In the genomic region with DNA sequence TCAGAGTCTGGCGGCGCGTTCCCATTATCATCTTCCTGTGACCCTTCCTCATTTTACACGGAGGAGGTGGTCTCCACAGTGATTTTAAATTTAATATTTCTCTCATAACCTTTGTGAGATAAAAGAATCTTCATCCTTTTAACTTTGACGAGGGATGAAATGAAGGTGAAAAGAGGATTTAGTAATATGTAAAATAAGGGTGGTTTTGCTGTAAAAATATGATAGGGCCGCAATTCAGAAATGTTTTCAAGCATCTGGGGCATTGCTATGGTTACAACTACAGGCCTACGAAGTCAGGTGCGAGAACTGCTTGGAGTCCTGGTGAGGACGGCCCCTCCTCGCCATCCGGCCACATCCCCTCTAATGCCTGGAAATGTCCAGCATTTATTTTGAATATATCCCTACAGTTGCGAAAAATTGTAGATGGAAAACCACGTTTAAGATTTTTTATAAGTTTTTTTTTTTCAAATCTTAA, we compare ENCODE assay signal across 8 cellular contexts. TPM values are rescaled to one million over a fixed set of nuclear protein-coding genes. Genes with fewer than 3 reads are reported as not detected.
DNase-seq lines count a peak whose midpoint lies in the region; ATAC-seq and TF ChIP-seq lines count a peak whose summit lies in the region.

No MANE protein-coding gene starts in this region.

- DNase-seq in D341Med (ENCODE audit: low spot score) (peak; percentile 35), NCI-H146 (lab: John Stamatoyannopoulos, UW) (peak; percentile 76), cerebellum (ENCODE audit: low spot score) (peak; percentile 40), vagina (ENCODE audit: extremely low spot score in 2 of 2) (no peak), medulla oblongata (ENCODE audit: extremely low spot score) (no peak)

- 2 to 65% methylated on average over 5 to 7 of the region's 13 CpGs for WGBS in mesodermal cell (ENCODE audit: insufficient coverage in 2 of 2), 2 experiments

- ATAC-seq in HG02970 (IDR thresholded peaks at IDR 0.05; ENCODE audit: low FRiP score, unreplicated experiment) (no peak), HG03159 (IDR thresholded peaks at IDR 0.05; ENCODE audit: unreplicated experiment) (no peak)

- H3K36me3 ChIP-seq in mesodermal cell (ENCODE audit: control insufficient read depth, insufficient read depth, low read length), result peaks cover 8% of the 10 kb centered on the region
- no peaks in the 10 kb centered on the region for H3K36me3 ChIP-seq in vagina

- no peaks in the 10 kb centered on the region for H3K9me3 ChIP-seq in mesodermal cell (ENCODE audit: control insufficient read depth, low read length)
- H3K9me3 ChIP-seq in vagina, result no peaks in the 10 kb centered on the region

- no peak for TF ChIP-seq CTCF in vagina (IDR thresholded peaks at IDR 0.05)

- peak overlapping the region; percentile 90 for H3K27ac ChIP-seq in mesodermal cell (ENCODE audit: low read depth, low read length, severe bottlenecking)
- peak overlapping the region; percentile 79 for H3K27ac ChIP-seq in vagina

- intact Hi-C loops in vagina (cut with DNase I), result no loop called here

- H3K27me3 ChIP-seq in vagina, result no peaks in the 10 kb centered on the region

- peak in 1 of 2 donors; percentile 34 for TF ChIP-seq POLR2A in vagina (IDR thresholded peaks at IDR 0.05)

- H3K4me1 ChIP-seq in mesodermal cell (ENCODE audit: control insufficient read depth, insufficient read depth, low read length, poor library complexity, severe bottlenecking) (no peaks in the 10 kb centered on the region), vagina (peaks cover 39% of the 10 kb centered on the region)

- peak overlapping the region; percentile 92 for H3K4me3 ChIP-seq in mesodermal cell (ENCODE audit: extremely low read depth, insufficient read depth, low read length, poor library complexity, severe bottlenecking)
- peak overlapping the region; percentile 80 to 81 for H3K4me3 ChIP-seq in vagina

RNA-seq across cellular contexts. Expression of a gene that starts 0.4 kb away (rescaled TPM):
- total RNA-seq in cerebellum (44.6 TPM), vagina (24.1 TPM)
- 11.4 TPM for polyA plus RNA-seq in mesodermal cell (2013, experiment 1 of 2)
- 11.5 TPM for polyA plus RNA-seq in mesodermal cell (2013, experiment 2 of 2)

RNA-seq across cellular contexts. Expression of a gene that starts 53.4 kb away (rescaled TPM):
- total RNA-seq in cerebellum (48.9 TPM), vagina (4.7 TPM)
- 40.1 TPM for polyA plus RNA-seq in mesodermal cell (2013, experiment 1 of 2)
- 40.1 TPM for polyA plus RNA-seq in mesodermal cell (2013, experiment 2 of 2)

RNA-seq across cellular contexts. Expression of a gene that starts 58.8 kb away (rescaled TPM):
- total RNA-seq in cerebellum (0.36 TPM), vagina (7.4 TPM)
- polyA plus RNA-seq in mesodermal cell (2013, experiment 1 of 2), result 0.22 TPM
- not detected for polyA plus RNA-seq in mesodermal cell (2013, experiment 2 of 2)

Comparison
In these comparisons a context has a peak if more than half of its experiments do, and no peak if none do; other contexts are left out.
1. DNase-seq: peak in D341Med (single experiment), NCI-H146 (single experiment) and cerebellum (single experiment); none in vagina (0 of 2) and medulla oblongata (single experiment).